ENCODE assay signal across 23 cellular contexts in genomic region chr5:168889039-168889438, GRCh38.
DNase-seq lines count a peak whose midpoint lies in the region; ATAC-seq and TF ChIP-seq lines count a peak whose summit lies in the region.
"Had no signal": no experiment of that assay in that cellular context is flagged by ENCODE, and none has a peak within 500 bp of the region (broad histone marks: within the 10 kb centered on the region; RNA-seq: fewer than 3 reads in every experiment).

No MANE protein-coding gene starts in this region.

- no peak for TF ChIP-seq POLR2A in heart left ventricle (IDR thresholded peaks at IDR 0.05)

- CTCF ChIA-PET in WTC11 (lab: Charles Lee), result no interaction called here

- ATAC-seq in heart left ventricle, result no peak
- no peak for ATAC-seq in HG03571 (IDR thresholded peaks at IDR 0.05; ENCODE audit: unreplicated experiment)
- ATAC-seq in WTC11, result no peak
- ATAC-seq: GM12878, GM23338, HCT116 had no signal

- no peaks in the 10 kb centered on the region for H3K27me3 Mint-ChIP-seq in neural crest cell (ENCODE audit: low read depth)
- H3K27me3 Mint-ChIP-seq in WTC11 (ENCODE audit: low read depth), result no peaks in the 10 kb centered on the region
- H3K27me3 Mint-ChIP-seq: CD4-positive, alpha-beta T cell had no signal

- POLR2A ChIA-PET in WTC11 (lab: Charles Lee), result no interaction called here

- H3K27ac Mint-ChIP-seq in neural crest cell (ENCODE audit: unreplicated experiment), result no peak overlapping the region
- no peak overlapping the region for H3K27ac Mint-ChIP-seq in WTC11
- H3K27ac Mint-ChIP-seq: B cell; CD14-positive monocyte; CD4-positive, alpha-beta T cell; CD8-positive, alpha-beta memory T cell; GM23338; H9; HFFc6 had no signal

- intact Hi-C loops in heart left ventricle (cut with DNase I), result loop anchor here in 1 of 10 donors (10.0 kb wide), 1 partner anchor 134 kb away; no protein-coding TSS in a partner anchor

- TF ChIP-seq CTCF in cardiac muscle cell (IDR thresholded peaks at IDR 0.05; ENCODE audit: low read depth, low read length), result no peak
- no peak for TF ChIP-seq CTCF in heart left ventricle (IDR thresholded peaks at IDR 0.05)
- no peak for TF ChIP-seq CTCF in neural crest cell (conservative IDR thresholded peaks at IDR 0.05)
- TF ChIP-seq CTCF in WTC11 (IDR thresholded peaks at IDR 0.05), result no peak

- DNase-seq in NCI-H146 (lab: John Stamatoyannopoulos, UW) (peak; percentile 8), NCI-H146 treated with DMSO at 0.1 percent for 48 hours (lab: John Stamatoyannopoulos, UW; ENCODE audit: unreplicated experiment) (no peak), cardiac muscle cell (ENCODE audit: low read depth in 1 of 2, low spot score in 1 of 2) (no peak), heart left ventricle (no peak), SK-N-DZ (ENCODE audit: low spot score) (peak; percentile 85), neural crest cell (ENCODE audit: low read depth, low spot score) (no peak), WTC11 (ENCODE audit: low spot score) (no peak)
- DNase-seq: CD4-positive, alpha-beta T cell; CD8-positive, alpha-beta memory T cell; DMS 273 treated with DMSO at 0.1 percent for 48 hours; DMS79; EL; GDM1; H9; HFFc6 had no signal

- H3K36me3 ChIP-seq in cardiac muscle cell, result no peaks in the 10 kb centered on the region
- H3K36me3 ChIP-seq in heart left ventricle, result no peaks in the 10 kb centered on the region
- H3K36me3 ChIP-seq: BLaER1 treated with 17β-estradiol and CSF1 and Interleukin-3, amounts not matched to agents 10 nM and 100 nM had no signal

- peak overlapping the region; percentile 93 for H3K27ac ChIP-seq in cardiac muscle cell
- H3K27ac ChIP-seq in heart left ventricle, result no peak overlapping the region
- H3K27ac ChIP-seq: 22Rv1; BLaER1 treated with 17β-estradiol and CSF1 and Interleukin-3, amounts not matched to agents 10 nM and 100 nM had no signal

- no peaks in the 10 kb centered on the region for H3K27me3 ChIP-seq in cardiac muscle cell
- H3K27me3 ChIP-seq in heart left ventricle, result no peaks in the 10 kb centered on the region
- H3K27me3 ChIP-seq: BLaER1 treated with 17β-estradiol and CSF1 and Interleukin-3, amounts not matched to agents 10 nM and 100 nM had no signal

- H3K9me3 ChIP-seq in cardiac muscle cell (ENCODE audit: low read depth) (no peaks in the 10 kb centered on the region), heart left ventricle (no peaks in the 10 kb centered on the region)
- H3K9me3 ChIP-seq: BLaER1 treated with 17β-estradiol and CSF1 and Interleukin-3, amounts not matched to agents 10 nM and 100 nM had no signal

- no peaks in the 10 kb centered on the region for H3K36me3 Mint-ChIP-seq in neural crest cell (ENCODE audit: low read depth)
- no peaks in the 10 kb centered on the region for H3K36me3 Mint-ChIP-seq in WTC11
- H3K36me3 Mint-ChIP-seq: CD14-positive monocyte; CD8-positive, alpha-beta memory T cell had no signal

- H3K4me1 Mint-ChIP-seq in neural crest cell (peaks cover 16% of the 10 kb centered on the region), WTC11 (0 out of 2 replicates have a peak, but pooled peaks cover 2% of the 10 kb centered on the region)
- H3K4me1 Mint-ChIP-seq: B cell; CD14-positive monocyte; CD8-positive, alpha-beta memory T cell had no signal

- H3K4me3 Mint-ChIP-seq in neural crest cell (peak overlapping the region; percentile 22), WTC11 (no peak overlapping the region)
- H3K4me3 Mint-ChIP-seq: B cell; CD14-positive monocyte; CD4-positive, alpha-beta T cell; CD8-positive, alpha-beta memory T cell; GM23338; H9; HFFc6 had no signal

- no peaks in the 10 kb centered on the region for H3K9me3 Mint-ChIP-seq in neural crest cell
- no peaks in the 10 kb centered on the region for H3K9me3 Mint-ChIP-seq in WTC11
- H3K9me3 Mint-ChIP-seq: CD14-positive monocyte; CD4-positive, alpha-beta T cell; CD8-positive, alpha-beta memory T cell; GM23338; H9; HFFc6 had no signal

- H3K4me1 ChIP-seq in cardiac muscle cell (ENCODE audit: low read depth) (peaks cover 70% of the 10 kb centered on the region), heart left ventricle (peaks cover 0 to 24% (median 6%) of the 10 kb centered on the region in 12 donors)

- H3K4me3 ChIP-seq in cardiac muscle cell (no peak overlapping the region), heart left ventricle (no peak overlapping the region)
- H3K4me3 ChIP-seq: BLaER1 treated with 17β-estradiol and CSF1 and Interleukin-3, amounts not matched to agents 10 nM and 100 nM; GM12878; GM23338 had no signal

- WGBS in heart left ventricle, 4 donors, result 95 to 100% (median 98%) methylated on average over 1 of the region's 1 CpG

TF ChIP-seq in WTC11, 78 proteins besides CTCF, POLR2A, EP300 and RAD21:
- TF ChIP-seq FOXJ3 (CRISPR knock-in tag; IDR thresholded peaks at IDR 0.05; ENCODE audit: borderline replicate concordance) (no peak), GRHL2 (CRISPR knock-in tag; IDR thresholded peaks at IDR 0.05; ENCODE audit: insufficient replicate concordance, severe bottlenecking) (no peak), ZNF671 (CRISPR knock-in tag; IDR thresholded peaks at IDR 0.05) (no peak), EMX1 (CRISPR knock-in tag; IDR thresholded peaks at IDR 0.05) (no peak), CREB1 (CRISPR knock-in tag; IDR thresholded peaks at IDR 0.05) (no peak), ZNF532 (CRISPR knock-in tag; IDR thresholded peaks at IDR 0.05; ENCODE audit: borderline replicate concordance) (no peak), PREB (CRISPR knock-in tag; IDR thresholded peaks at IDR 0.05; ENCODE audit: borderline replicate concordance) (no peak), ZNF396 (CRISPR knock-in tag; IDR thresholded peaks at IDR 0.05; ENCODE audit: borderline replicate concordance) (no peak), ZMAT4 (CRISPR knock-in tag; IDR thresholded peaks at IDR 0.05) (no peak)

Comparison
In these comparisons a context has a peak if more than half of its experiments do, and no peak if none do; other contexts are left out.
1. DNase-seq: peak in NCI-H146 (single experiment) and SK-N-DZ (single experiment); none in NCI-H146 treated with DMSO at 0.1 percent for 48 hours (single experiment), cardiac muscle cell (0 of 2), heart left ventricle (0 of 5), neural crest cell (single experiment) and WTC11 (single experiment).